In genomic region chr1:28281608-28282425, GRCh38 we compare ENCODE assay signal across 1 cellular context.
TF ChIP-seq lines count a peak whose summit lies in the region.

No MANE protein-coding gene starts in this region.

TF ChIP-seq in endothelial cell of umbilical vein, 7 proteins besides CTCF, POLR2A, EP300 and RAD21:
- TF ChIP-seq GATA2 (IDR thresholded peaks at IDR 0.05; ENCODE audit: insufficient read depth, insufficient read length, low read depth, low read length) (no peak), FOS (IDR thresholded peaks at IDR 0.05; ENCODE audit: borderline replicate concordance, insufficient read depth, low read length) (no peak)
TF ChIP-seq in endothelial cell of umbilical vein: peak in this region for 0.
